Comparison of ENCODE assay signal across 8 cellular contexts in the genomic region with DNA sequence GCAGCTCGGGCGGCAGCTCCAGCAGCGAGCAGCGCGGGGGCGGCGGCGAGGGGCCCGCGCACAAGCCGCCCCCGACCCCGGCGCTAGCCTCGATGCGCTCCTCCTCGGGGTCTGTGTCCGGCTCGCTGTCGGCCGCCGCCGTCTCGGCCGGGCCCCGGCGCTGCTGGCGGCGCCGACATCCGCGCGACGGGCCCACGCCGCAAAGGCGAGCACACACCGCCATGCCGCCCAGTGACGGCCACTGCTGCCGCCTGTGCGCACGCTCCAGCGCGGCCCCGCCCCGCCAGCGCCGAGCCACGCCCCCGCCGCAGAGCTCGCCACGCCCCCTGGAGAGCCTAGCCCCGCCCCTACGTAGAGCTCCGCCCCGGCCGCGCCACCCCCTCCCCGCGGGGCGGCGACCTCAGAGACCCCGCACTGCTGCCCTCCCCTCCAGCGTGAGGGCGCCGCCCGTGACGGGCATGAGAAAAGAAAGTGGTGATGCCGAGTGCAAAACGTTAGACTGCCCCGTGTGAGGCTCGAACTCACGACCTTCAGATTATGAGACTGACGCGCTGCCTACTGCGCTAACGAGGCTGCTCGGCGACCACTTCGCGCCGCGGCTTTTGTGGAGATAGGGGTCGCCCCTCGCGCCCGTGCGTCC. TPM values are rescaled to one million over a fixed set of nuclear protein-coding genes. Genes with fewer than 3 reads are reported as not detected.
DNase-seq lines count a peak whose midpoint lies in the region; ATAC-seq and TF ChIP-seq lines count a peak whose summit lies in the region.

A gene with protein sequence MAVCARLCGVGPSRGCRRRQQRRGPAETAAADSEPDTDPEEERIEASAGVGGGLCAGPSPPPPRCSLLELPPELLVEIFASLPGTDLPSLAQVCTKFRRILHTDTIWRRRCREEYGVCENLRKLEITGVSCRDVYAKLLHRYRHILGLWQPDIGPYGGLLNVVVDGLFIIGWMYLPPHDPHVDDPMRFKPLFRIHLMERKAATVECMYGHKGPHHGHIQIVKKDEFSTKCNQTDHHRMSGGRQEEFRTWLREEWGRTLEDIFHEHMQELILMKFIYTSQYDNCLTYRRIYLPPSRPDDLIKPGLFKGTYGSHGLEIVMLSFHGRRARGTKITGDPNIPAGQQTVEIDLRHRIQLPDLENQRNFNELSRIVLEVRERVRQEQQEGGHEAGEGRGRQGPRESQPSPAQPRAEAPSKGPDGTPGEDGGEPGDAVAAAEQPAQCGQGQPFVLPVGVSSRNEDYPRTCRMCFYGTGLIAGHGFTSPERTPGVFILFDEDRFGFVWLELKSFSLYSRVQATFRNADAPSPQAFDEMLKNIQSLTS (minus strand): TSS at position 255 of the 640 bp plus-strand sequence. CDS start 32 bp downstream, at position 223.

- no peaks in the 10 kb centered on the region for H3K9me3 ChIP-seq in HEK293 (ENCODE audit: control insufficient read depth, insufficient read depth, low read depth, low read length)
- H3K9me3 ChIP-seq in adipocyte (ENCODE audit: control insufficient read depth, low read length): no peaks in the 10 kb centered on the region
- no peaks in the 10 kb centered on the region for H3K9me3 ChIP-seq in heart left ventricle
- no peaks in the 10 kb centered on the region for H3K9me3 ChIP-seq in upper lobe of left lung

- POLR2A ChIA-PET in HEK293 (lab: Yijun Ruan, JAX): interaction anchor here (0.6 to 2.4 kb wide), 12 partner anchors 10 to 567 kb away, joined by 3 to 25 read pairs (median 4); a partner anchor contains a TSS

- H3K4me1 ChIP-seq in HEK293 (ENCODE audit: control insufficient read depth, insufficient read depth, low read length): peaks cover 9% of the 10 kb centered on the region
- H3K4me1 ChIP-seq in adipocyte (ENCODE audit: control insufficient read depth, insufficient read depth, low read length): peaks cover 37% of the 10 kb centered on the region
- H3K4me1 ChIP-seq in heart left ventricle: peaks cover 1 to 66% (median 42%) of the 10 kb centered on the region in 12 donors
- peaks cover 36 to 54% (median 45%) of the 10 kb centered on the region in 4 donors for H3K4me1 ChIP-seq in upper lobe of left lung

- 0% methylated on average over 13 to 90 of the region's 90 CpGs for WGBS in heart left ventricle, 4 donors
- WGBS in upper lobe of left lung, 2 donors: 0% methylated on average over 20 to 28 of the region's 90 CpGs

- H3K27ac ChIP-seq in HEK293 (ENCODE audit: extremely low read depth, low read depth, low read length) (peak within 1 kb of the TSS; percentile 82), heart left ventricle (peak within 1 kb of the TSS; percentile 65 to 96 (median 91)), upper lobe of left lung (peak within 1 kb of the TSS; percentile 87 to 94 (median 92))

- CTCF ChIA-PET in HEK293 (lab: Yijun Ruan, JAX): interaction anchor here (0.7 to 1.6 kb wide), 5 partner anchors 11 to 788 kb away, joined by 3 to 8 read pairs (median 4); no protein-coding TSS in a partner anchor

- peak in 1 of 4 donors; percentile 24 for TF ChIP-seq EP300 in upper lobe of left lung (IDR thresholded peaks at IDR 0.05)

- DNase-seq in GM04504 (ENCODE audit: low read depth) (peak; percentile 79), MV-4-11 (lab: John Stamatoyannopoulos, UW) (peak; percentile 78), T follicular helper cell (ENCODE audit: low read depth) (peak; percentile 85), adipocyte (ENCODE audit: low read depth) (peak; percentile 92), heart left ventricle (peak; percentile 86 to 95 (median 87)), posterior cingulate gyrus (peak; percentile 81 to 99 (median 90)), upper lobe of left lung (peak; percentile 92 to 98)

- H3K36me3 ChIP-seq in HEK293 (ENCODE audit: control insufficient read depth in 2 of 2, insufficient read depth in 1 of 2, low read length in 2 of 2): peaks cover 0 to 5% of the 10 kb centered on the region in 2 experiments; a peak in 2 of 3 replicates
- no peaks in the 10 kb centered on the region for H3K36me3 ChIP-seq in adipocyte (ENCODE audit: control insufficient read depth, insufficient read depth, low read length, severe bottlenecking)
- no peaks in the 10 kb centered on the region for H3K36me3 ChIP-seq in heart left ventricle
- no peaks in the 10 kb centered on the region for H3K36me3 ChIP-seq in upper lobe of left lung

- TF ChIP-seq POLR2A in heart left ventricle (IDR thresholded peaks at IDR 0.05): peak; percentile 89 to 92
- peak in 3 of 4 donors; percentile 84 to 92 (median 90) for TF ChIP-seq POLR2A in upper lobe of left lung (IDR thresholded peaks at IDR 0.05)

- intact Hi-C loops in heart left ventricle (cut with DNase I) (loop anchor here in 7 of 10 donors (2.0 to 5.0 kb wide), 5 partner anchors 56 to 67 kb away; a partner anchor contains a TSS), posterior cingulate gyrus (cut with DNase I) (loop anchor here (5.0 to 10.0 kb wide), 2 partner anchors 61 to 829 kb away; a partner anchor contains a TSS)

- ATAC-seq in heart left ventricle (peak; percentile 60 to 91 (median 83)), upper lobe of left lung (ENCODE audit: low FRiP score in 2 of 2) (peak; percentile 93 to 95)

- H3K4me3 ChIP-seq in HEK293 (ENCODE audit: low read depth, low read length): peak within 1 kb of the TSS; percentile 53
- peak within 1 kb of the TSS; percentile 86 for H3K4me3 ChIP-seq in adipocyte (ENCODE audit: low read length)
- peak within 1 kb of the TSS; percentile 34 to 98 (median 72) for H3K4me3 ChIP-seq in heart left ventricle
- H3K4me3 ChIP-seq in upper lobe of left lung: peak within 1 kb of the TSS; percentile 67 to 90 (median 84)

- no peaks in the 10 kb centered on the region for H3K27me3 ChIP-seq in adipocyte (replicated peaks; ENCODE audit: control insufficient read depth, insufficient read depth, low read length)
- no peaks in the 10 kb centered on the region for H3K27me3 ChIP-seq in heart left ventricle
- no peaks in the 10 kb centered on the region for H3K27me3 ChIP-seq in upper lobe of left lung

- H3K9ac ChIP-seq in adipocyte (ENCODE audit: low read length): peak within 1 kb of the TSS; percentile 92

- peak; percentile 88 for TF ChIP-seq CTCF in HEK293 (tag by site-specific recombination; IDR thresholded peaks at IDR 0.05)
- peak in 1 of 12 donors; percentile 8 for TF ChIP-seq CTCF in heart left ventricle (IDR thresholded peaks at IDR 0.05)
- TF ChIP-seq CTCF in upper lobe of left lung (IDR thresholded peaks at IDR 0.05): peak in 1 of 6 experiments; percentile 12

TF ChIP-seq in HEK293, 187 proteins besides CTCF, POLR2A, EP300 and RAD21 (continues in another document):
- TF ChIP-seq SP3 (tag by site-specific recombination; IDR thresholded peaks at IDR 0.05) (peak; percentile 86), KLF8 (tag by site-specific recombination; IDR thresholded peaks at IDR 0.05) (peak; percentile 96), FEZF1 (tag by site-specific recombination; IDR thresholded peaks at IDR 0.05) (peak; percentile 26; the same call in 1 of the 2 replicates), ZNF530 (tag by site-specific recombination; IDR thresholded peaks at IDR 0.05; ENCODE audit: low read depth) (no peak), SALL2 (tag by site-specific recombination; IDR thresholded peaks at IDR 0.05; ENCODE audit: borderline replicate concordance) (no peak; the same call in 1 of the 2 replicates), ZNF239 (tag by site-specific recombination; IDR thresholded peaks at IDR 0.05) (peak; percentile 68; the same call in 1 of the 2 replicates), SCRT2 (tag by site-specific recombination; IDR thresholded peaks at IDR 0.05) (peak; percentile 40; the same call in 1 of the 2 replicates), ZNF423 (tag by site-specific recombination; IDR thresholded peaks at IDR 0.05) (no peak), BCL11B (tag by site-specific recombination; IDR thresholded peaks at IDR 0.05; ENCODE audit: low read depth) (peak; percentile 93), ZNF707 (tag by site-specific recombination; IDR thresholded peaks at IDR 0.05) (no peak)
- TF ChIP-seq, protein P1, sequence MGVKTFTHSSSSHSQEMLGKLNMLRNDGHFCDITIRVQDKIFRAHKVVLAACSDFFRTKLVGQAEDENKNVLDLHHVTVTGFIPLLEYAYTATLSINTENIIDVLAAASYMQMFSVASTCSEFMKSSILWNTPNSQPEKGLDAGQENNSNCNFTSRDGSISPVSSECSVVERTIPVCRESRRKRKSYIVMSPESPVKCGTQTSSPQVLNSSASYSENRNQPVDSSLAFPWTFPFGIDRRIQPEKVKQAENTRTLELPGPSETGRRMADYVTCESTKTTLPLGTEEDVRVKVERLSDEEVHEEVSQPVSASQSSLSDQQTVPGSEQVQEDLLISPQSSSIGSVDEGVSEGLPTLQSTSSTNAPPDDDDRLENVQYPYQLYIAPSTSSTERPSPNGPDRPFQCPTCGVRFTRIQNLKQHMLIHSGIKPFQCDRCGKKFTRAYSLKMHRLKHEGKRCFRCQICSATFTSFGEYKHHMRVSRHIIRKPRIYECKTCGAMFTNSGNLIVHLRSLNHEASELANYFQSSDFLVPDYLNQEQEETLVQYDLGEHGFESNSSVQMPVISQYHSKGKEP (tag by site-specific recombination; IDR thresholded peaks at IDR 0.05): peak; percentile 66
- TF ChIP-seq, protein P2, sequence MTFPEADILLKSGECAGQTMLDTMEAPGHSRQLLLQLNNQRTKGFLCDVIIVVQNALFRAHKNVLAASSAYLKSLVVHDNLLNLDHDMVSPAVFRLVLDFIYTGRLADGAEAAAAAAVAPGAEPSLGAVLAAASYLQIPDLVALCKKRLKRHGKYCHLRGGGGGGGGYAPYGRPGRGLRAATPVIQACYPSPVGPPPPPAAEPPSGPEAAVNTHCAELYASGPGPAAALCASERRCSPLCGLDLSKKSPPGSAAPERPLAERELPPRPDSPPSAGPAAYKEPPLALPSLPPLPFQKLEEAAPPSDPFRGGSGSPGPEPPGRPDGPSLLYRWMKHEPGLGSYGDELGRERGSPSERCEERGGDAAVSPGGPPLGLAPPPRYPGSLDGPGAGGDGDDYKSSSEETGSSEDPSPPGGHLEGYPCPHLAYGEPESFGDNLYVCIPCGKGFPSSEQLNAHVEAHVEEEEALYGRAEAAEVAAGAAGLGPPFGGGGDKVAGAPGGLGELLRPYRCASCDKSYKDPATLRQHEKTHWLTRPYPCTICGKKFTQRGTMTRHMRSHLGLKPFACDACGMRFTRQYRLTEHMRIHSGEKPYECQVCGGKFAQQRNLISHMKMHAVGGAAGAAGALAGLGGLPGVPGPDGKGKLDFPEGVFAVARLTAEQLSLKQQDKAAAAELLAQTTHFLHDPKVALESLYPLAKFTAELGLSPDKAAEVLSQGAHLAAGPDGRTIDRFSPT (tag by site-specific recombination; IDR thresholded peaks at IDR 0.05): peak; percentile 98

RNA-seq across cellular contexts. Expression of the gene that starts here (rescaled TPM):
- total RNA-seq in heart left ventricle (100 to 1,000 TPM in 1 of 9 donors, 10 to 100 TPM in 8; 55.5 to 130 (median 71.9) TPM), upper lobe of left lung (100 to 1,000 TPM in 1 of 6 donors, 10 to 100 TPM in 5; 15.9 to 103 (median 31.4) TPM)
- polyA plus RNA-seq in heart left ventricle: 10 to 100 TPM; 20.0 to 28.8 TPM

Comparison
In these comparisons a context has a peak if more than half of its experiments do, and no peak if none do; other contexts are left out.
1. Peak in every context shown above with its lines: DNase-seq, ATAC-seq, H3K4me3 ChIP-seq and H3K27ac ChIP-seq.